ENCODE assay signal across 8 cellular contexts in the genomic region with DNA sequence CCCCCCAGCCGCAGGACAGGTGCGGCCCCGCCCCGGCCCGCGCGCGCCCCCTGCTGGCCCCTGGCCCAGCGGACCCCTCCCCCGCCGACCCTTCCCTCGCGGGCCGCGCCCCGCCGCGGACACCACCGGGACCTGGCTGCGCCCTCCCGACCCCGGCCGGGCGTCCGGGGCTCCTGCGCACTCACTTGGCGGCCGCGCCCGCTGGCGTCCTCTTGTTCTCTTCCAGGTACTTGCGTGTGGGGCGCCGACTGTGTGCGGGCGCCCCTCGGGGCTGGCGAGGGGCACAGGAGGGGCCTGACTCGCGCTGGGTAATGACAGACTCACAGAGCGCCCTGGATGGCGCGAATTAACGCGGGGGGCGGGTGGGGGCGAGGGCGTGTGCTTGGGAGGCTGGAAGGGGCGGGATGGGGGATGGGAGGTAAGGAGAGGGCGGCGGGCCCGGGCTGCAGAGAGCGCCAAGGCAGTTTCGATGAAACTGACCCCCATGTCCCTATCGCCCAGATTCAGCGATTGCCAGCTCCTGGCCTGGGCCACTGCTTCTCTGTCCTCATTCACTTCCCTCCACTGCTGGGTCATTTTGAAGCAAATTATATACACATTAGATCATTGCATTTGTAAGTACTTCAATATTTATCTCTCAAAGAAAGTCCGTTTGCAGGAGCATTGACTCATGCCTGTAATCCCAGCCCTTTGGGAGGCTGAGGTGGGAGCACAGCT.
DNase-seq lines count a peak whose midpoint lies in the region.

No MANE protein-coding gene starts in this region.

- H2AFZ ChIP-seq in neuron (ENCODE audit: low read depth, low read length): no peak overlapping the region

- peaks cover 24% of the 10 kb centered on the region for H3K4me1 ChIP-seq in neuron (ENCODE audit: insufficient read depth, low read length)

- no peaks in the 10 kb centered on the region for H3K9me3 ChIP-seq in neuron (ENCODE audit: low read length)

- H3K4me3 ChIP-seq in neuron (ENCODE audit: low read length): peak overlapping the region; percentile 26

- H3K27me3 ChIP-seq in neuron (ENCODE audit: insufficient read depth, low read length): peaks cover 30% of the 10 kb centered on the region

- DNase-seq in NCI-H187 (lab: John Stamatoyannopoulos, UW): peak; percentile 5 to 20
- no peak for DNase-seq in NCI-H187 treated with DMSO at 0.1 percent for 48 hours (lab: John Stamatoyannopoulos, UW)
- peak; percentile 75 for DNase-seq in NCI-H2227 (lab: John Stamatoyannopoulos, UW; ENCODE audit: unreplicated experiment)
- DNase-seq in activated T-cell treated with anti-CD3 and anti-CD28 coated beads for 48 hours (ENCODE audit: low read depth): peak; percentile 35
- DNase-seq in fibroblast of gingiva (ENCODE audit: low read depth): peak; percentile 36
- no peak for DNase-seq in NCI-H128 (lab: John Stamatoyannopoulos, UW; ENCODE audit: unreplicated experiment)
- DNase-seq in cerebellar nuclear complex (lab: John Stamatoyannopoulos, UW): no peak

- no peaks in the 10 kb centered on the region for H3K36me3 ChIP-seq in neuron (ENCODE audit: insufficient read depth, low read length)

Comparison
In these comparisons a context has a peak if more than half of its experiments do, and no peak if none do; other contexts are left out.
1. DNase-seq: peak in NCI-H187 (2 of 2), NCI-H2227 (single experiment), activated T-cell treated with anti-CD3 and anti-CD28 coated beads for 48 hours (single experiment) and fibroblast of gingiva (single experiment); none in NCI-H187 treated with DMSO at 0.1 percent for 48 hours (single experiment), NCI-H128 (single experiment) and cerebellar nuclear complex (0 of 2).